ENCODE assay signal across 17 cellular contexts in the genomic region with DNA sequence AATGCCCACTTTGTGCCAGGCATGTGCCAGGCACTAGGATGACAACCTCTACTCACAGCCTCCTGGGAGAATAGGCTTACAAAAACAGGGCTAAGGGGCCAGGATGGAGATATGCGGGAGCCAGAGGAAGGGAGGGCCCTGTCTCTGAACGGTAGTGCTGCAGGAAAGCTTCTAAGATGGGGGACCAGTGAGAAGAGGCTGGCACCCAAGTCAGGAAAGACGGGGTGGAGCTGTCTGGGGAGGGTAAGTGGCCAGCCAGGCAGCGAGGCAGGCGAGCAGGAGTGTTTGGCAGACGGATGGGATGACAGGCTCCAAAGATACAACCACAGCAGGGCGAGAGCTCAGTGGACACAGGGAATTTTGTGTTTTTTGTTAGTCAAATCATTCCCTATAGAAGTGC. TPM values are rescaled to one million over a fixed set of nuclear protein-coding genes. Genes with fewer than 3 reads are reported as not detected.
DNase-seq lines count a peak whose midpoint lies in the region; ATAC-seq and TF ChIP-seq lines count a peak whose summit lies in the region.
"Had no signal": no experiment of that assay in that cellular context is flagged by ENCODE, and none has a peak within 500 bp of the region (broad histone marks: within the 10 kb centered on the region; RNA-seq: fewer than 3 reads in every experiment).

No MANE protein-coding gene starts in this region.

- no peak overlapping the region for H4K91ac ChIP-seq in trophoblast cell (ENCODE audit: low read depth, low read length)

- peak overlapping the region; percentile 93 for H2AK5ac ChIP-seq in trophoblast cell (ENCODE audit: low read length)

- H3K27me3 ChIP-seq in breast epithelium (no peaks in the 10 kb centered on the region), esophagus (ENCODE audit: control insufficient read depth in 1 of 2, insufficient read depth in 2 of 2, low read length in 2 of 2) (no peaks in the 10 kb centered on the region), trophoblast cell (ENCODE audit: insufficient read depth, low read length) (no peaks in the 10 kb centered on the region), upper lobe of right lung (no peaks in the 10 kb centered on the region)

- no peak overlapping the region for H3K4me2 ChIP-seq in trophoblast cell (ENCODE audit: low read length)

- DNase-seq in breast epithelium (ENCODE audit: low spot score in 2 of 2) (no peak), MCF 10A (ENCODE audit: unreplicated experiment) (no peak), trophoblast cell (no peak), upper lobe of right lung (no peak), COLO829 (ENCODE audit: low spot score) (no peak)
- no peak for DNase-seq in effector memory CD8-positive, alpha-beta T cell
- DNase-seq: activated CD8-positive, alpha-beta memory T cell treated with anti-CD3 and anti-CD28 coated beads for 24 hours; COR-L47; GDM1; NCI-H2029 treated with DMSO at 0.1 percent for 48 hours; NCI-H510A treated with DMSO at 0.1 percent for 48 hours; OCI-M1; small intestine; stimulated activated naive CD8-positive, alpha-beta T cell treated with anti-CD3 and anti-CD28 coated beads, Interleukin-15, Interleukin-2, amounts not matched to agents 100 U/mL and 50 U/mL, for 24 hours had no signal

- H3K9me3 Mint-ChIP-seq in MCF 10A (ENCODE audit: unreplicated experiment) = no peaks in the 10 kb centered on the region
- H3K9me3 Mint-ChIP-seq in effector memory CD8-positive, alpha-beta T cell = no peaks in the 10 kb centered on the region

- H3K27ac ChIP-seq in breast epithelium (peak overlapping the region; percentile 58 to 76), esophagus (ENCODE audit: low read depth in 2 of 2, low read length in 1 of 2) (peak overlapping the region; percentile 36 to 81), trophoblast cell (ENCODE audit: low read depth, low read length) (no peak overlapping the region), upper lobe of right lung (peak overlapping the region; percentile 13)
- H3K27ac ChIP-seq: neutrophil had no signal

- H3K4ac ChIP-seq in trophoblast cell (ENCODE audit: low read depth, low read length) = no peak overlapping the region

- TF ChIP-seq POLR2A in breast epithelium (IDR thresholded peaks at IDR 0.05) = no peak

- intact Hi-C loops in breast epithelium (cut with DNase I; ENCODE audit: low total_unique reads) = no loop called here
- intact Hi-C loops in MCF 10A (cut with micrococcal nuclease) = no loop called here
- intact Hi-C loops in upper lobe of right lung (cut with DNase I) = no loop called here

- H3K36me3 ChIP-seq in breast epithelium (no peaks in the 10 kb centered on the region), esophagus (ENCODE audit: control insufficient read depth in 2 of 2, insufficient read depth in 2 of 2, low read length in 1 of 2) (peaks cover 3 to 14% of the 10 kb centered on the region in 2 donors), trophoblast cell (ENCODE audit: control insufficient read depth in 1 of 2, insufficient read depth in 2 of 2, low read length in 2 of 2) (peaks cover 13 to 15% of the 10 kb centered on the region in 2 experiments), upper lobe of right lung (peaks cover 44% of the 10 kb centered on the region)
- H3K36me3 ChIP-seq: neutrophil had no signal

- no peak overlapping the region for H3K9ac ChIP-seq in trophoblast cell (ENCODE audit: low read length)

- no peak overlapping the region for H3K27ac Mint-ChIP-seq in MCF 10A (ENCODE audit: low read depth, unreplicated experiment)
- H3K27ac Mint-ChIP-seq in effector memory CD8-positive, alpha-beta T cell = peak overlapping the region in 1 of 2 donors; percentile 46

- H3K79me2 ChIP-seq in trophoblast cell (ENCODE audit: control insufficient read depth, insufficient read depth, low read length, poor library complexity) = peaks cover 5% of the 10 kb centered on the region

- ATAC-seq in upper lobe of right lung (no peak), HG03460 (IDR thresholded peaks at IDR 0.05; ENCODE audit: unreplicated experiment) (no peak)
- ATAC-seq in effector memory CD8-positive, alpha-beta T cell (replicated peaks) = no peak
- ATAC-seq: stimulated activated naive CD8-positive, alpha-beta T cell treated with anti-CD3 and anti-CD28 coated beads, Interleukin-15, Interleukin-2, amounts not matched to agents 100 U/mL and 50 U/mL, for 24 hours had no signal

- H4K8ac ChIP-seq in trophoblast cell (ENCODE audit: low read depth, low read length) = no peak overlapping the region

- H3K4me1 Mint-ChIP-seq in MCF 10A (ENCODE audit: insufficient read depth, unreplicated experiment) = peaks cover 27% of the 10 kb centered on the region
- H3K4me1 Mint-ChIP-seq in effector memory CD8-positive, alpha-beta T cell (ENCODE audit: low read depth in 2 of 2) = peaks cover 26 to 31% of the 10 kb centered on the region in 2 donors

- H2BK5ac ChIP-seq in trophoblast cell (ENCODE audit: low read depth, low read length, poor library complexity) = no peak overlapping the region

- H3K18ac ChIP-seq in trophoblast cell (ENCODE audit: low read length) = peak overlapping the region; percentile 39

- H3K4me1 ChIP-seq in breast epithelium (peaks cover 8 to 14% of the 10 kb centered on the region in 2 donors), esophagus (ENCODE audit: control insufficient read depth in 2 of 2, insufficient read depth in 2 of 2, low read length in 1 of 2) (peaks cover 2 to 14% of the 10 kb centered on the region in 2 donors), trophoblast cell (ENCODE audit: control insufficient read depth in 1 of 2, insufficient read depth in 2 of 2, low read length in 2 of 2) (peaks cover 23 to 38% of the 10 kb centered on the region in 2 experiments), upper lobe of right lung (peaks cover 26% of the 10 kb centered on the region)

- TF ChIP-seq CTCF in breast epithelium (IDR thresholded peaks at IDR 0.05) = no peak
- no peak for TF ChIP-seq CTCF in MCF 10A (IDR thresholded peaks at IDR 0.05; ENCODE audit: unreplicated experiment)
- no peak for TF ChIP-seq CTCF in upper lobe of right lung (IDR thresholded peaks at IDR 0.05)

- H4K12ac ChIP-seq in trophoblast cell (ENCODE audit: low read depth, low read length) = no peak overlapping the region

- H3K79me1 ChIP-seq in trophoblast cell (ENCODE audit: low read length) = peaks cover 5% of the 10 kb centered on the region

- no peak overlapping the region for H2BK12ac ChIP-seq in trophoblast cell (ENCODE audit: low read length)

- H3K14ac ChIP-seq in trophoblast cell (ENCODE audit: low read length) = peak overlapping the region; percentile 21

- H3K23ac ChIP-seq in trophoblast cell (ENCODE audit: low read length) = no peak overlapping the region

- no TSS peak for BruUV-seq in MCF 10A (replicated peaks; lab: Mats Ljungman, UMichigan)

- no peak overlapping the region for H3K4me3 Mint-ChIP-seq in MCF 10A (ENCODE audit: unreplicated experiment)
- no peak overlapping the region for H3K4me3 Mint-ChIP-seq in effector memory CD8-positive, alpha-beta T cell

- POLR2A ChIA-PET in MCF 10A (lab: Yijun Ruan, JAX) = no interaction called here

- H3K27me3 Mint-ChIP-seq in MCF 10A (ENCODE audit: insufficient read depth, unreplicated experiment) = no peaks in the 10 kb centered on the region
- no peaks in the 10 kb centered on the region for H3K27me3 Mint-ChIP-seq in effector memory CD8-positive, alpha-beta T cell

- CTCF ChIA-PET in MCF 10A (lab: Yijun Ruan, JAX) = interaction anchor here (0.6 to 1.3 kb wide), 4 partner anchors 10 to 151 kb away, joined by 3 to 8 read pairs (median 4); no protein-coding TSS in a partner anchor

- no peak overlapping the region for H2AFZ ChIP-seq in trophoblast cell (ENCODE audit: insufficient read depth, low read length, poor library complexity)

- WGBS in esophagus, 2 donors = 71 to 86% methylated on average over 7 of the region's 7 CpGs
- no CpG with 5 or more reads among the region's 7 CpGs for WGBS in trophoblast cell (ENCODE audit: extremely low coverage, insufficient coverage, insufficient read length)

- H2BK120ac ChIP-seq in trophoblast cell (ENCODE audit: insufficient read depth, low read length, poor library complexity) = no peak overlapping the region

- H3K4me3 ChIP-seq in breast epithelium (no peak overlapping the region), esophagus (ENCODE audit: low read depth in 1 of 2, low read length in 2 of 2) (no peak overlapping the region), trophoblast cell (ENCODE audit: low read depth, low read length) (no peak overlapping the region), upper lobe of right lung (no peak overlapping the region)

- H3K9me3 ChIP-seq in breast epithelium = no peaks in the 10 kb centered on the region
- no peaks in the 10 kb centered on the region for H3K9me3 ChIP-seq in esophagus (ENCODE audit: control insufficient read depth in 2 of 2, insufficient read depth in 1 of 2, low read depth in 1 of 2, low read length in 1 of 2)
- no peaks in the 10 kb centered on the region for H3K9me3 ChIP-seq in trophoblast cell (ENCODE audit: insufficient read depth, low read depth, low read length)
- H3K9me3 ChIP-seq in upper lobe of right lung = no peaks in the 10 kb centered on the region
- H3K9me3 ChIP-seq: neutrophil had no signal

- H3K36me3 Mint-ChIP-seq in MCF 10A (ENCODE audit: insufficient read depth, unreplicated experiment) = peaks cover 28% of the 10 kb centered on the region
- peaks cover 45% of the 10 kb centered on the region for H3K36me3 Mint-ChIP-seq in effector memory CD8-positive, alpha-beta T cell (ENCODE audit: insufficient read depth)

RNA-seq across cellular contexts. Expression of a gene that starts 44.7 kb away (rescaled TPM):
- total RNA-seq in breast epithelium (100 to 1,000 TPM in 2 of 3 donors, 10 to 100 TPM in 1; 97.9 to 130 (median 113) TPM), MCF 10A (2022) (139 and 201 TPM in 2 replicates), upper lobe of right lung (144 TPM)
- 100 to 1,000 TPM in 1 of 2 donors, 10 to 100 TPM in 1; 64.3 to 125 TPM for polyA plus RNA-seq in esophagus
- 83.4 and 84.5 TPM in 2 replicates for polyA plus RNA-seq in trophoblast cell (2013)
